In genomic region chr3:72739521-72740466, GRCh38 we compare ENCODE assay signal across 10 cellular contexts.
DNase-seq lines count a peak whose midpoint lies in the region; ATAC-seq and TF ChIP-seq lines count a peak whose summit lies in the region.
"Had no signal": no experiment of that assay in that cellular context is flagged by ENCODE, and none has a peak within 500 bp of the region (broad histone marks: within the 10 kb centered on the region; RNA-seq: fewer than 3 reads in every experiment).

No MANE protein-coding gene starts in this region.

- POLR2A ChIA-PET in PC-3 (lab: Charles Lee; ENCODE audit: unreplicated experiment): no interaction called here

- H3K4me2 ChIP-seq in PC-3 (ENCODE audit: low read length) (no peak overlapping the region), parathyroid adenoma (ENCODE audit: low read length) (no peak overlapping the region)

- no peaks in the 10 kb centered on the region for H3K9me2 ChIP-seq in PC-3 (replicated peaks; ENCODE audit: low read length)

- H3K4me1 Mint-ChIP-seq in T-helper 2 cell treated with Interferon-gamma antibody and Interleukin-4, amounts not matched to agents 5 μg/mL and 100 μg/mL, for 36 hours (ENCODE audit: low read depth): peaks cover 14% of the 10 kb centered on the region

- H2AFZ ChIP-seq in PC-3 (ENCODE audit: low read length) (peak overlapping the region; percentile 37; the same call in 1 of the 2 replicates), parathyroid adenoma (peak overlapping the region; percentile 88)

- peaks cover 4% of the 10 kb centered on the region for H3K9me3 Mint-ChIP-seq in T-helper 2 cell treated with Interferon-gamma antibody and Interleukin-4, amounts not matched to agents 5 μg/mL and 100 μg/mL, for 36 hours

- no TSS peak for BruUV-seq in PC-3 (replicated peaks; lab: Mats Ljungman, UMichigan)

- H3K79me2 ChIP-seq in PC-3 (ENCODE audit: low read length): no peaks in the 10 kb centered on the region
- H3K79me2 ChIP-seq in parathyroid adenoma: no peaks in the 10 kb centered on the region

- no peak for TF ChIP-seq CTCF in PC-3 (conservative IDR thresholded peaks at IDR 0.05; ENCODE audit: low read depth, low read length)
- no peak for TF ChIP-seq CTCF in parathyroid adenoma (IDR thresholded peaks at IDR 0.05)

- no peaks in the 10 kb centered on the region for H3F3A ChIP-seq in PC-3 (ENCODE audit: low read length, unreplicated experiment)

- H3K27ac ChIP-seq in PC-3 (ENCODE audit: low read length) (peak overlapping the region; percentile 32), duodenal mucosa (ENCODE audit: low read depth, low read length) (no peak overlapping the region), parathyroid adenoma (no peak overlapping the region)

- no peak for DNase-seq in T-helper 2 cell treated with Interferon-gamma antibody and Interleukin-4, amounts not matched to agents 5 μg/mL and 100 μg/mL, for 36 hours (ENCODE audit: low spot score)
- DNase-seq in T-helper 2 cell (no peak), PC-3 (peak; percentile 60), CD1c-positive myeloid dendritic cell (ENCODE audit: extremely low spot score) (no peak), NCI-H345 (lab: John Stamatoyannopoulos, UW) (no peak)
- DNase-seq: AML-193; stimulated activated CD4-positive, alpha-beta T cell treated with anti-CD3 and anti-CD28 coated beads, Interleukin-4, amount 100 ng/mL, for 1 hour had no signal

- H3K9me3 ChIP-seq in PC-3 (ENCODE audit: low read length) (0 out of 2 replicates have a peak, but pooled peaks cover 3% of the 10 kb centered on the region), duodenal mucosa (ENCODE audit: control insufficient read depth in 1 of 2, low read length in 2 of 2) (peaks cover 0 to 3% of the 10 kb centered on the region in 2 donors), parathyroid adenoma (ENCODE audit: control insufficient read depth, low read length) (no peaks in the 10 kb centered on the region)

- H3K36me3 Mint-ChIP-seq in T-helper 2 cell treated with Interferon-gamma antibody and Interleukin-4, amounts not matched to agents 5 μg/mL and 100 μg/mL, for 36 hours (ENCODE audit: low read depth): no peaks in the 10 kb centered on the region

- H3K36me3 ChIP-seq in PC-3 (ENCODE audit: low read depth, low read length): no peaks in the 10 kb centered on the region; the same call in 1 of the 2 replicates
- no peaks in the 10 kb centered on the region for H3K36me3 ChIP-seq in duodenal mucosa (ENCODE audit: control insufficient read depth in 1 of 2, insufficient read depth in 2 of 2, low read length in 2 of 2)
- H3K36me3 ChIP-seq in parathyroid adenoma (ENCODE audit: control insufficient read depth, insufficient read depth, low read length): no peaks in the 10 kb centered on the region

- peak overlapping the region; percentile 87 for H3K27ac Mint-ChIP-seq in T-helper 2 cell treated with Interferon-gamma antibody and Interleukin-4, amounts not matched to agents 5 μg/mL and 100 μg/mL, for 36 hours

- no peak overlapping the region for H3K4me3 ChIP-seq in PC-3 (ENCODE audit: low read length)
- H3K4me3 ChIP-seq in duodenal mucosa (ENCODE audit: low read depth in 1 of 2, low read length in 2 of 2): peak overlapping the region; percentile 60 to 66
- H3K4me3 ChIP-seq in parathyroid adenoma (ENCODE audit: low read depth, low read length): no peak overlapping the region

- H3K4me3 Mint-ChIP-seq in T-helper 2 cell treated with Interferon-gamma antibody and Interleukin-4, amounts not matched to agents 5 μg/mL and 100 μg/mL, for 36 hours: peak overlapping the region; percentile 88

- H3K9ac ChIP-seq in PC-3 (ENCODE audit: low read length) (no peak overlapping the region), duodenal mucosa (ENCODE audit: low read depth in 1 of 2, low read length in 2 of 2) (no peak overlapping the region), parathyroid adenoma (no peak overlapping the region)

- H4K20me1 ChIP-seq in PC-3 (ENCODE audit: low read length): no peaks in the 10 kb centered on the region

- peak; percentile 80 for ATAC-seq in PC-3
- ATAC-seq in HG02798 (IDR thresholded peaks at IDR 0.05; ENCODE audit: poor library complexity, unreplicated experiment): no peak

- CTCF ChIA-PET in PC-3 (lab: Charles Lee): no interaction called here

- H3K27me3 Mint-ChIP-seq in T-helper 2 cell treated with Interferon-gamma antibody and Interleukin-4, amounts not matched to agents 5 μg/mL and 100 μg/mL, for 36 hours (ENCODE audit: low read depth): no peaks in the 10 kb centered on the region

- H3K27me3 ChIP-seq in PC-3 (ENCODE audit: low read length): no peaks in the 10 kb centered on the region
- H3K27me3 ChIP-seq in duodenal mucosa (ENCODE audit: control insufficient read depth in 1 of 2, insufficient read depth in 2 of 2, low read length in 2 of 2): no peaks in the 10 kb centered on the region
- H3K27me3 ChIP-seq in parathyroid adenoma (ENCODE audit: control insufficient read depth, insufficient read depth, low read length): no peaks in the 10 kb centered on the region

- peaks cover 12% of the 10 kb centered on the region for H3K4me1 ChIP-seq in PC-3 (ENCODE audit: insufficient read depth, low read length)
- peaks cover 5 to 11% of the 10 kb centered on the region in 2 donors for H3K4me1 ChIP-seq in duodenal mucosa (ENCODE audit: control insufficient read depth in 1 of 2, insufficient read depth in 2 of 2, low read length in 2 of 2)
- H3K4me1 ChIP-seq in parathyroid adenoma: peaks cover 4% of the 10 kb centered on the region

- intact Hi-C loops in PC-3 (cut with micrococcal nuclease): loop anchor here (10.0 kb wide), 1 partner anchor 295 kb away; the partner anchor contains the start of gene RYBP

Comparison
In these comparisons a context has a peak if more than half of its experiments do, and no peak if none do; other contexts are left out.
1. H3K4me3 ChIP-seq: peak in duodenal mucosa (2 of 2); none in PC-3 (single experiment) and parathyroid adenoma (single experiment).